ENCODE assay signal across 3 cellular contexts in genomic region chr1:148716966-148717520, GRCh38. TPM values are rescaled to one million over a fixed set of nuclear protein-coding genes. Genes with fewer than 3 reads are reported as not detected.
"Had no signal": no experiment of that assay in that cellular context is flagged by ENCODE, and none has a peak within 500 bp of the region (broad histone marks: within the 10 kb centered on the region; RNA-seq: fewer than 3 reads in every experiment).

No MANE protein-coding gene starts in this region.

RNA-seq across cellular contexts. Expression of gene NUDT4B, which starts 31.5 kb away (rescaled TPM):
- total RNA-seq: left ventricle myocardium superior; naive thymus-derived CD8-positive, alpha-beta T cell; osteocyte had no signal
